In genomic region chr15:62173215-62173614, GRCh38 we compare ENCODE assay signal across 15 cellular contexts. TPM values are rescaled to one million over a fixed set of nuclear protein-coding genes. Genes with fewer than 3 reads are reported as not detected.
DNase-seq lines count a peak whose midpoint lies in the region; ATAC-seq and TF ChIP-seq lines count a peak whose summit lies in the region.
"Had no signal": no experiment of that assay in that cellular context is flagged by ENCODE, and none has a peak within 500 bp of the region (broad histone marks: within the 10 kb centered on the region; RNA-seq: fewer than 3 reads in every experiment).

No MANE protein-coding gene starts in this region.

- ATAC-seq in right cardiac atrium (peak; percentile 74 to 94), GM18520 (IDR thresholded peaks at IDR 0.05; ENCODE audit: unreplicated experiment) (no peak), GM21528 (IDR thresholded peaks at IDR 0.05; ENCODE audit: low FRiP score, unreplicated experiment) (no peak)

- no peak for TF ChIP-seq CTCF in choroid plexus epithelial cell (conservative IDR thresholded peaks at IDR 0.05; ENCODE audit: low read depth, low read length)

- H3K4me1 ChIP-seq in right cardiac atrium (ENCODE audit: control insufficient read depth, insufficient read depth, low read length), result peaks cover 7% of the 10 kb centered on the region

- intact Hi-C loops in right cardiac atrium (cut with DNase I), result no loop called here

- H3K27me3 ChIP-seq in right cardiac atrium (ENCODE audit: control insufficient read depth, insufficient read depth), result no peaks in the 10 kb centered on the region

- peak overlapping the region; percentile 36 for H3K27ac ChIP-seq in right cardiac atrium (ENCODE audit: low read length)
- H3K27ac ChIP-seq: cardiac muscle cell, thoracic aorta had no signal

- no peak overlapping the region for H3K4me3 ChIP-seq in choroid plexus epithelial cell (ENCODE audit: low read depth, low read length)
- no peak overlapping the region for H3K4me3 ChIP-seq in right cardiac atrium (ENCODE audit: low read length)
- H3K4me3 ChIP-seq: cardiac muscle cell, thoracic aorta had no signal

- no peaks in the 10 kb centered on the region for H3K9me3 ChIP-seq in right cardiac atrium (ENCODE audit: control insufficient read depth, low read length)
- H3K9me3 ChIP-seq: thoracic aorta had no signal

- WGBS in right cardiac atrium, result 57% methylated on average over 5 of the region's 5 CpGs

- DNase-seq in HS-5 (ENCODE audit: low read depth) (peak; percentile 68), choroid plexus epithelial cell (ENCODE audit: low read depth) (peak; percentile 18), right cardiac atrium (peak in 2 of 3 donors; percentile 66 to 78), pulmonary artery endothelial cell (ENCODE audit: low read depth, low spot score) (peak; percentile 95), iPS-NIHi11 (ENCODE audit: low spot score) (no peak)
- no peak for DNase-seq in stimulated activated naive CD4-positive, alpha-beta T cell treated with Interleukin-2 at 50 U/mL for 16 hours (lab: John Stamatoyannopoulos, UW)
- DNase-seq: activated T-cell treated with anti-CD3 and anti-CD28 coated beads, Interleukin-2, amount 50 U/mL, for 1 hour; effector memory CD4-positive, alpha-beta T cell; midbrain; NCI-H187 treated with DMSO at 0.1 percent for 48 hours had no signal

RNA-seq across cellular contexts. Expression of gene C2CD4B, which starts 8.1 kb away (rescaled TPM):
- total RNA-seq in right cardiac atrium, result 1 to 10 TPM; 1.4 to 2.4 (median 1.6) TPM
- polyA plus RNA-seq in right cardiac atrium, result 2.8 TPM
- 9.2 and 32.5 TPM in 2 replicates for total RNA-seq in pulmonary artery endothelial cell
- total RNA-seq: OCI-LY7 had no signal
- polyA plus RNA-seq: cardiac muscle cell had no signal

Comparison
In these comparisons a context has a peak if more than half of its experiments do, and no peak if none do; other contexts are left out.
1. DNase-seq: peak in HS-5 (single experiment), choroid plexus epithelial cell (single experiment), right cardiac atrium (2 of 3) and pulmonary artery endothelial cell (single experiment); none in stimulated activated naive CD4-positive, alpha-beta T cell treated with Interleukin-2 at 50 U/mL for 16 hours (single experiment) and iPS-NIHi11 (single experiment).
2. ATAC-seq: peak in right cardiac atrium (2 of 2); none in GM18520 (single experiment) and GM21528 (single experiment).